Comparison of ENCODE assay signal across 1 cellular context in genomic region chr5:135869151-135869737, GRCh38.
TF ChIP-seq lines count a peak whose summit lies in the region.

No MANE protein-coding gene starts in this region.

TF ChIP-seq in HepG2, 621 proteins besides CTCF, POLR2A, EP300 and RAD21:
- TF ChIP-seq ARID5B (CRISPR knock-in tag; IDR thresholded peaks at IDR 0.05) (peak; percentile 75; the same call in 1 of the 2 replicates), TBL1XR1 (IDR thresholded peaks at IDR 0.05; ENCODE audit: borderline replicate concordance, low read length, partially characterized antibody) (no peak), GATAD2A (CRISPR knock-in tag; IDR thresholded peaks at IDR 0.05) (peak; percentile 69), AGO2 (optimal IDR thresholded peaks at IDR 0.05; ENCODE audit: low read depth, low read length) (no peak), ZNF446 (CRISPR knock-in tag; IDR thresholded peaks at IDR 0.05) (no peak), TCF7L2 (IDR thresholded peaks at IDR 0.05; ENCODE audit: low read depth, low read length) (peak; percentile 58; the same call in 1 of the 2 replicates), SOX6 (IDR thresholded peaks at IDR 0.05) (no peak), SOX6 (CRISPR knock-in tag; IDR thresholded peaks at IDR 0.05) (peak; percentile 66), NR2F2 (IDR thresholded peaks at IDR 0.05; ENCODE audit: borderline replicate concordance, low read depth) (peak; percentile 56; the same call in 1 of the 2 replicates), HNF4A (CRISPR knock-in tag; IDR thresholded peaks at IDR 0.05) (peak; percentile 65), FOSL2 (CRISPR knock-in tag; IDR thresholded peaks at IDR 0.05) (peak; percentile 32; the same call in 1 of the 2 replicates), SOX13 (IDR thresholded peaks at IDR 0.05) (no peak; the same call in 1 of the 2 replicates), SOX13 (CRISPR knock-in tag; conservative IDR thresholded peaks at IDR 0.05 in 1 of 2, IDR thresholded peaks at IDR 0.05 in 1 of 2) (peak in 1 of 2 experiments; percentile 72; a peak in 2 of 4 replicates), SALL2 (CRISPR knock-in tag; IDR thresholded peaks at IDR 0.05) (0 out of 2 replicates have a peak, but pooled peaks have one; percentile 35), CHCHD3 (CRISPR knock-in tag; IDR thresholded peaks at IDR 0.05) (no peak), RARA (CRISPR knock-in tag; IDR thresholded peaks at IDR 0.05) (peak; percentile 85), ISL2 (CRISPR knock-in tag; IDR thresholded peaks at IDR 0.05) (peak; percentile 76), THRA (CRISPR knock-in tag; IDR thresholded peaks at IDR 0.05; ENCODE audit: borderline replicate concordance) (peak; percentile 64; the same call in 1 of the 2 replicates), NCOA2 (CRISPR knock-in tag; IDR thresholded peaks at IDR 0.05) (peak; percentile 86), HNF4G (IDR thresholded peaks at IDR 0.05; ENCODE audit: borderline replicate concordance, low read depth, low read length) (peak; percentile 17; the same call in 1 of the 2 replicates), HNF4G (CRISPR knock-in tag; IDR thresholded peaks at IDR 0.05; ENCODE audit: borderline replicate concordance, low read depth) (no peak), ZBTB7B (CRISPR knock-in tag; IDR thresholded peaks at IDR 0.05) (0 out of 2 replicates have a peak, but pooled peaks have one; percentile 37), HMG20A (CRISPR knock-in tag; IDR thresholded peaks at IDR 0.05; ENCODE audit: borderline replicate concordance) (peak; percentile 75; the same call in 1 of the 2 replicates), NR2F6 (IDR thresholded peaks at IDR 0.05) (peak; percentile 76), NR2F6 (CRISPR knock-in tag; IDR thresholded peaks at IDR 0.05) (peak; percentile 55; the same call in 1 of the 2 replicates), ZNF331 (CRISPR knock-in tag; IDR thresholded peaks at IDR 0.05) (0 out of 2 replicates have a peak, but pooled peaks have one; percentile 16), RXRB (CRISPR knock-in tag; IDR thresholded peaks at IDR 0.05; ENCODE audit: borderline replicate concordance) (peak; percentile 47), FOXJ3 (CRISPR knock-in tag; IDR thresholded peaks at IDR 0.05; ENCODE audit: borderline replicate concordance) (peak; percentile 67; the same call in 1 of the 2 replicates), ZNF773 (CRISPR knock-in tag; IDR thresholded peaks at IDR 0.05; ENCODE audit: borderline replicate concordance) (no peak), DPF2 (CRISPR knock-in tag; IDR thresholded peaks at IDR 0.05; ENCODE audit: borderline replicate concordance, low read depth) (0 out of 2 replicates have a peak, but pooled peaks have one; percentile 37), ARID4A (CRISPR knock-in tag; IDR thresholded peaks at IDR 0.05; ENCODE audit: borderline replicate concordance) (no peak), SOX5 (CRISPR knock-in tag; IDR thresholded peaks at IDR 0.05; ENCODE audit: borderline replicate concordance) (peak; percentile 65; the same call in 1 of the 2 replicates), FOXP1 (IDR thresholded peaks at IDR 0.05) (no peak), FOXP1 (CRISPR knock-in tag; IDR thresholded peaks at IDR 0.05) (peak; percentile 65), FOXA1 (IDR thresholded peaks at IDR 0.05) (no peak), FOXA1 (CRISPR knock-in tag; IDR thresholded peaks at IDR 0.05) (peak; percentile 73), ZGPAT (CRISPR knock-in tag; IDR thresholded peaks at IDR 0.05) (peak; percentile 12; the same call in 1 of the 2 replicates), BCL6 (CRISPR knock-in tag; IDR thresholded peaks at IDR 0.05) (peak; percentile 92), MBD4 (IDR thresholded peaks at IDR 0.05; ENCODE audit: borderline replicate concordance, low read length) (no peak), TCF7 (IDR thresholded peaks at IDR 0.05; ENCODE audit: low read depth) (peak; percentile 63), MED1 (CRISPR knock-in tag; IDR thresholded peaks at IDR 0.05) (0 out of 2 replicates have a peak, but pooled peaks have one; percentile 16), CEBPB (IDR thresholded peaks at IDR 0.05; ENCODE audit: borderline replicate concordance, low read depth, low read length) (peak; percentile 47; the same call in 1 of the 2 replicates), FOXA3 (CRISPR knock-in tag; IDR thresholded peaks at IDR 0.05) (peak; percentile 55; the same call in 1 of the 2 replicates), CREM (IDR thresholded peaks at IDR 0.05) (no peak), CREM (CRISPR knock-in tag; IDR thresholded peaks at IDR 0.05) (no peak), TOE1 (CRISPR knock-in tag; IDR thresholded peaks at IDR 0.05) (no peak)
- TF ChIP-seq, protein P1, sequence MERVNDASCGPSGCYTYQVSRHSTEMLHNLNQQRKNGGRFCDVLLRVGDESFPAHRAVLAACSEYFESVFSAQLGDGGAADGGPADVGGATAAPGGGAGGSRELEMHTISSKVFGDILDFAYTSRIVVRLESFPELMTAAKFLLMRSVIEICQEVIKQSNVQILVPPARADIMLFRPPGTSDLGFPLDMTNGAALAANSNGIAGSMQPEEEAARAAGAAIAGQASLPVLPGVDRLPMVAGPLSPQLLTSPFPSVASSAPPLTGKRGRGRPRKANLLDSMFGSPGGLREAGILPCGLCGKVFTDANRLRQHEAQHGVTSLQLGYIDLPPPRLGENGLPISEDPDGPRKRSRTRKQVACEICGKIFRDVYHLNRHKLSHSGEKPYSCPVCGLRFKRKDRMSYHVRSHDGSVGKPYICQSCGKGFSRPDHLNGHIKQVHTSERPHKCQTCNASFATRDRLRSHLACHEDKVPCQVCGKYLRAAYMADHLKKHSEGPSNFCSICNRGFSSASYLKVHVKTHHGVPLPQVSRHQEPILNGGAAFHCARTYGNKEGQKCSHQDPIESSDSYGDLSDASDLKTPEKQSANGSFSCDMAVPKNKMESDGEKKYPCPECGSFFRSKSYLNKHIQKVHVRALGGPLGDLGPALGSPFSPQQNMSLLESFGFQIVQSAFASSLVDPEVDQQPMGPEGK (CRISPR knock-in tag; IDR thresholded peaks at IDR 0.05): 0 out of 2 replicates have a peak, but pooled peaks have one; percentile 5
- TF ChIP-seq, protein P2, sequence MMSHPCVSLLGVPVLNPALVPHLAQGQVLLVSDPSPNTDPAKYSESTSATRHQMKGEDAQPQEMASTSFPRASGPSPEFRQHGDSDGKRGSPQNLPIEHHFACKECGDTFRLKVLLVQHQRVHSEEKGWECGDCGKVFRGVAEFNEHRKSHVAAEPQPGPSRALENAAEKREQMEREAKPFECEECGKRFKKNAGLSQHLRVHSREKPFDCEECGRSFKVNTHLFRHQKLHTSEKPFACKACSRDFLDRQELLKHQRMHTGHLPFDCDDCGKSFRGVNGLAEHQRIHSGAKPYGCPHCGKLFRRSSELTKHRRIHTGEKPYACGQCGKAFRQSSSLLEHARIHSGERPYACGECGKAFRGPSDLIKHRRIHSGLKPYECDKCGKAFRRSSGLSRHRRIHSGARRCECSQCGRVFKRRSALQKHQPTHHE (CRISPR knock-in tag; IDR thresholded peaks at IDR 0.05; ENCODE audit: borderline replicate concordance): no peak
- TF ChIP-seq, protein P3, sequence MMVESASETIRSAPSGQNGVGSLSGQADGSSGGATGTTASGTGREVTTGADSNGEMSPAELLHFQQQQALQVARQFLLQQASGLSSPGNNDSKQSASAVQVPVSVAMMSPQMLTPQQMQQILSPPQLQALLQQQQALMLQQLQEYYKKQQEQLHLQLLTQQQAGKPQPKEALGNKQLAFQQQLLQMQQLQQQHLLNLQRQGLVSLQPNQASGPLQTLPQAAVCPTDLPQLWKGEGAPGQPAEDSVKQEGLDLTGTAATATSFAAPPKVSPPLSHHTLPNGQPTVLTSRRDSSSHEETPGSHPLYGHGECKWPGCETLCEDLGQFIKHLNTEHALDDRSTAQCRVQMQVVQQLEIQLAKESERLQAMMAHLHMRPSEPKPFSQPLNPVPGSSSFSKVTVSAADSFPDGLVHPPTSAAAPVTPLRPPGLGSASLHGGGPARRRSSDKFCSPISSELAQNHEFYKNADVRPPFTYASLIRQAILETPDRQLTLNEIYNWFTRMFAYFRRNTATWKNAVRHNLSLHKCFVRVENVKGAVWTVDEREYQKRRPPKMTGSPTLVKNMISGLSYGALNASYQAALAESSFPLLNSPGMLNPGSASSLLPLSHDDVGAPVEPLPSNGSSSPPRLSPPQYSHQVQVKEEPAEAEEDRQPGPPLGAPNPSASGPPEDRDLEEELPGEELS (CRISPR knock-in tag; IDR thresholded peaks at IDR 0.05): peak; percentile 45; the same call in 1 of the 2 replicates
